ENCODE assay signal across 8 cellular contexts in the genomic region with DNA sequence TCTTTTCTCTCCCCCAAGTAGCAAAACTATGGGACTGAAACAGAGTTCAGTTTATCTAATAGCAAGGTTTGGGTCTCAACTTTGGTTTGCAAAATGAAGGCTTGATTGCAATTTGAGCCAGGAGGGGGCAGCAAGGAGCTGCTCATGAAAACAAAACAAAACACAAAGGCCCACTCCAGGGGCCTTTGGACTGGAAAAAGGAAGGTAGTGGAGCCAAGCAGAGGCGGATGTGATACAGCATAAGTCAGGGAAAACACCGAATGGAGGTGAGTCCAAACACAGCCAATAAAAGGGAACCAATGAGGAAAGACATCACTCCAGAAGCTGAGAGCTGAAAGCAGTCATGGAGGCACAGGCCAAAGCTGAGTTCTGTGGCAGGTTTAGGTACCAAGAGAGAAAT.
DNase-seq lines count a peak whose midpoint lies in the region; ATAC-seq and TF ChIP-seq lines count a peak whose summit lies in the region.

No MANE protein-coding gene starts in this region.

- DNase-seq in DMS153 (lab: John Stamatoyannopoulos, UW) = peak; percentile 27
- DNase-seq in NCI-H1092 (lab: John Stamatoyannopoulos, UW) = peak; percentile 35
- peak; percentile 10 to 21 for DNase-seq in activated CD4-positive, alpha-beta T cell treated with anti-CD3 and anti-CD28 coated beads, Interleukin-2, amount 50 U/mL, for 24 hours (ENCODE audit: low read depth in 1 of 2, low spot score in 1 of 2)
- DNase-seq in omental fat pad (ENCODE audit: low spot score) = peak; percentile 28
- DNase-seq in cortex of kidney (lab: John Stamatoyannopoulos, UW) = no peak

- peak; percentile 71 for ATAC-seq in GM19455 (IDR thresholded peaks at IDR 0.05; ENCODE audit: unreplicated experiment)
- peak; percentile 43 for ATAC-seq in esophagus mucosa
- no peak for ATAC-seq in omental fat pad (ENCODE audit: low FRiP score)
- ATAC-seq in HG03439 (IDR thresholded peaks at IDR 0.05; ENCODE audit: unreplicated experiment) = no peak

- peak in 1 of 3 donors; percentile 20 for TF ChIP-seq CTCF in omental fat pad (IDR thresholded peaks at IDR 0.05)

Comparison
In these comparisons a context has a peak if more than half of its experiments do, and no peak if none do; other contexts are left out.
1. ATAC-seq: peak in GM19455 (single experiment) and esophagus mucosa (single experiment); none in omental fat pad (single experiment) and HG03439 (single experiment).